In the genomic region with DNA sequence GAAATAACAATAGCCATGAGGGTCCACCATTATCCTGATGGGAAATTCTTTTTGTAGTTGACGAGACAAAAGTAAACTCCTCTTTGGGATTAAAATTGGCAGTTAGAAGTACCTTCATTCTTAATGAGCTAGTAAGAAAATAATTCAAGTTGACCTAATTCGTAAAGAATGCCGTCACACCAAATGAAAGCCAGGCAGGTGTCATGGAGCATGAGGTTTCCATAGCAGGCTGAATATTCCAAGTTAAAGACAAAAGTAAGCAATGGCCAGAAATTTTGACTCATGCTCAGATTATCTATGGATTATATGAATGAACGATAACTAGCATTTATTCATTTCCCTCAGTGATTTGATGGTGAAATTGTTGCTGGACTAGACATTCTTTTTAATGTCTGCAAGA, we compare ENCODE assay signal across 22 cellular contexts.
A peak's percentile ranks its signal among the peaks of the same experiment; 100 is the strongest.
DNase-seq lines count a peak whose midpoint lies in the region; ATAC-seq and TF ChIP-seq lines count a peak whose summit lies in the region.
"Had no signal": no experiment of that assay in that cellular context is flagged by ENCODE, and none has a peak within 500 bp of the region (broad histone marks: within the 10 kb centered on the region; RNA-seq: fewer than 3 reads in every experiment).

No MANE protein-coding gene starts in this region.

- no peak overlapping the region for H3K4me3 ChIP-seq in mesendoderm (ENCODE audit: low read length)
- H3K4me3 ChIP-seq: BLaER1, SJSA1 had no signal

- no peaks in the 10 kb centered on the region for H3K79me2 ChIP-seq in mesendoderm (ENCODE audit: control insufficient read depth, insufficient read depth, low read length)

- H3K18ac ChIP-seq in mesendoderm (ENCODE audit: low read length), result no peak overlapping the region

- no peak overlapping the region for H2BK120ac ChIP-seq in mesendoderm (ENCODE audit: low read depth, low read length)

- H2AK5ac ChIP-seq in mesendoderm (ENCODE audit: low read length), result no peak overlapping the region

- H2BK15ac ChIP-seq in mesendoderm (replicated peaks; ENCODE audit: low read depth), result no peak overlapping the region

- no peak for TF ChIP-seq CTCF in foreskin keratinocyte (conservative IDR thresholded peaks at IDR 0.05)

- H3K4me1 ChIP-seq in foreskin keratinocyte (peaks cover 10% of the 10 kb centered on the region), mesendoderm (ENCODE audit: control insufficient read depth, low read depth, low read length) (no peaks in the 10 kb centered on the region)
- H3K4me1 ChIP-seq: BLaER1 had no signal

- no peak overlapping the region for H2BK5ac ChIP-seq in mesendoderm (ENCODE audit: low read length)

- no peak overlapping the region for H3K4me2 ChIP-seq in mesendoderm (ENCODE audit: low read length)
- H3K4me2 ChIP-seq: BLaER1 had no signal

- H4K8ac ChIP-seq in mesendoderm (ENCODE audit: low read depth, low read length), result no peak overlapping the region

- H3K79me1 ChIP-seq in mesendoderm (ENCODE audit: low read length), result no peaks in the 10 kb centered on the region

- H3K9ac ChIP-seq in mesendoderm (ENCODE audit: low read length), result no peak overlapping the region
- H3K9ac ChIP-seq: BLaER1 had no signal

- H3K4ac ChIP-seq in mesendoderm (ENCODE audit: low read depth, low read length), result no peak overlapping the region

- DNase-seq in EL (peak; percentile 14), M059J (ENCODE audit: low read depth) (peak; percentile 55), foreskin keratinocyte (peak in 1 of 2 donors; percentile 69), mesendoderm (peak; percentile 41), NCI-H1105 (lab: John Stamatoyannopoulos, UW) (no peak), NCI-H1105 treated with DMSO at 0.1 percent for 48 hours (lab: John Stamatoyannopoulos, UW) (no peak)
- DNase-seq: CD4-positive, CD25-positive, alpha-beta regulatory T cell; KG1; MM.1S; NCI-H1417 treated with DMSO at 0.1 percent for 48 hours; NCI-H187; NCI-H2081 treated with DMSO at 0.1 percent for 48 hours; NCI-H2171; NCI-H226; NCI-H510A; NCI-H69; Right ventricle myocardium superior; RPMI8226 had no signal

- H3K27ac ChIP-seq in foreskin keratinocyte, result no peak overlapping the region
- no peak overlapping the region for H3K27ac ChIP-seq in mesendoderm (ENCODE audit: low read depth, low read length)
- H3K27ac ChIP-seq: BLaER1, SJSA1 had no signal

- no peaks in the 10 kb centered on the region for H3K36me3 ChIP-seq in mesendoderm (ENCODE audit: control insufficient read depth, insufficient read depth, low read length)
- H3K36me3 ChIP-seq: BLaER1, SJSA1 had no signal

- H3K23ac ChIP-seq in mesendoderm (ENCODE audit: low read length), result no peak overlapping the region

- WGBS in mesendoderm (ENCODE audit: extremely low coverage, insufficient coverage, low lambda C conversion rate), result no CpG with 5 or more reads among the region's 4 CpGs

- peak; percentile 35 for ATAC-seq in foreskin keratinocyte
- no peak for ATAC-seq in GM21717 (IDR thresholded peaks at IDR 0.05; ENCODE audit: unreplicated experiment)
- ATAC-seq in HG03565 (IDR thresholded peaks at IDR 0.05; ENCODE audit: unreplicated experiment), result no peak

- no peak overlapping the region for H3K56ac ChIP-seq in mesendoderm (ENCODE audit: low read length)

- no peaks in the 10 kb centered on the region for H3K27me3 ChIP-seq in foreskin keratinocyte
- H3K27me3 ChIP-seq in mesendoderm (ENCODE audit: insufficient read depth, low read length, poor library complexity), result no peaks in the 10 kb centered on the region
- H3K27me3 ChIP-seq: BLaER1, SJSA1 had no signal

- no peak overlapping the region for H4K5ac ChIP-seq in mesendoderm (ENCODE audit: low read length)

Comparison
In these comparisons a context has a peak if more than half of its experiments do, and no peak if none do; other contexts are left out.
1. DNase-seq: peak in EL (single experiment), M059J (single experiment) and mesendoderm (single experiment); none in NCI-H1105 (single experiment) and NCI-H1105 treated with DMSO at 0.1 percent for 48 hours (single experiment).